In the genomic region with DNA sequence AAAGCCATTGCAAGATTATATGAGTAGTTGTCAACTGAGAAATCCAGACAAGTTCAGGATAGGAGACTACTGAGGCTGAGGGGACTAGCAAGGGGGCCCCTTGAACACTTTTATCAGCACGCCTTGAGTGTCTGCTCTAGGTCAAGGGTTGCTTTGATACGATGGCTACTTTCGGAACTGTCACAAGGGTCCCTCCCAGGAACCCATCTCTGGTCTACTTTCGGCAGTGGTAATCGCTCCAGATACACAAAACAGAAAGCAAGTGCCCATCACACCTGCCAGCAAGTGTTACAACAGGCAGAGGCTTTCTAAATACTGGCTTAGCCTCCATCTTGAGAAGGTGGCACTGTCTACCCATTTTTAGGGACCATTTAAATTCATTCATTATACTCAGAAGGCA, we compare ENCODE assay signal across 16 cellular contexts.
A peak's percentile ranks its signal among the peaks of the same experiment; 100 is the strongest.
DNase-seq lines count a peak whose midpoint lies in the region; ATAC-seq lines count a peak whose summit lies in the region.
"Had no signal": no experiment of that assay in that cellular context is flagged by ENCODE, and none has a peak within 500 bp of the region (broad histone marks: within the 10 kb centered on the region; RNA-seq: fewer than 3 reads in every experiment).

No MANE protein-coding gene starts in this region.

- peaks cover 57% of the 10 kb centered on the region for H3K36me3 Mint-ChIP-seq in activated naive CD4-positive, alpha-beta T cell treated with anti-CD3 and anti-CD28 coated beads, Interleukin-2, amount 10 ng/mL, durations not matched to agents 7 days and 5 days
- peaks cover 28% of the 10 kb centered on the region for H3K36me3 Mint-ChIP-seq in T-cell
- peaks cover 73% of the 10 kb centered on the region for H3K36me3 Mint-ChIP-seq in activated naive CD8-positive, alpha-beta T cell treated with anti-CD3 and anti-CD28 coated beads, Interleukin-2, amount 50 U/mL, for 24 hours (ENCODE audit: low read depth)

- H3K4me1 Mint-ChIP-seq in activated naive CD4-positive, alpha-beta T cell treated with anti-CD3 and anti-CD28 coated beads, Interleukin-2, amount 10 ng/mL, durations not matched to agents 7 days and 5 days = peaks cover 67% of the 10 kb centered on the region
- H3K4me1 Mint-ChIP-seq in T-cell = peaks cover 71 to 77% (median 75%) of the 10 kb centered on the region in 3 donors
- peaks cover 87% of the 10 kb centered on the region for H3K4me1 Mint-ChIP-seq in activated naive CD8-positive, alpha-beta T cell treated with anti-CD3 and anti-CD28 coated beads, Interleukin-2, amount 50 U/mL, for 24 hours
- H3K4me1 Mint-ChIP-seq in stimulated activated naive CD8-positive, alpha-beta T cell treated with anti-CD3 and anti-CD28 coated beads, Interleukin-15, amount 100 ng/mL, for 72 hours = peaks cover 73% of the 10 kb centered on the region

- no peaks in the 10 kb centered on the region for H3K9me3 Mint-ChIP-seq in activated naive CD4-positive, alpha-beta T cell treated with anti-CD3 and anti-CD28 coated beads, Interleukin-2, amount 10 ng/mL, durations not matched to agents 7 days and 5 days
- no peaks in the 10 kb centered on the region for H3K9me3 Mint-ChIP-seq in T-cell
- H3K9me3 Mint-ChIP-seq in activated naive CD8-positive, alpha-beta T cell treated with anti-CD3 and anti-CD28 coated beads, Interleukin-2, amount 50 U/mL, for 24 hours = no peaks in the 10 kb centered on the region
- H3K9me3 Mint-ChIP-seq in stimulated activated naive CD8-positive, alpha-beta T cell treated with anti-CD3 and anti-CD28 coated beads, Interleukin-15, amount 100 ng/mL, for 72 hours = no peaks in the 10 kb centered on the region
- H3K9me3 Mint-ChIP-seq: brain had no signal

- CTCF ChIA-PET in activated naive CD4-positive, alpha-beta T cell treated with anti-CD3 and anti-CD28 coated beads, Interleukin-2, amount 10 ng/mL, durations not matched to agents 7 days and 5 days (lab: Charles Lee) = interaction anchor here (1.0 to 2.5 kb wide), 5 partner anchors 10 to 520 kb away, joined by 3 to 15 read pairs (median 3); no protein-coding TSS in a partner anchor
- CTCF ChIA-PET in T-cell (lab: Charles Lee) = interaction anchor here (0.5 to 1.9 kb wide), 6 partner anchors 14 to 589 kb away, joined by 3 to 24 read pairs (median 4); no protein-coding TSS in a partner anchor

- DNase-seq in activated naive CD4-positive, alpha-beta T cell treated with anti-CD3 and anti-CD28 coated beads, Interleukin-2, amount 10 ng/mL, durations not matched to agents 7 days and 5 days = no peak
- DNase-seq in activated naive CD4-positive, alpha-beta T cell (lab: John Stamatoyannopoulos, UW) = no peak
- DNase-seq in T-cell = no peak
- DNase-seq in activated naive CD8-positive, alpha-beta T cell treated with anti-CD3 and anti-CD28 coated beads, Interleukin-2, amount 50 U/mL, for 24 hours = no peak
- no peak for DNase-seq in stimulated activated naive CD8-positive, alpha-beta T cell treated with anti-CD3 and anti-CD28 coated beads, Interleukin-15, amount 100 ng/mL, for 72 hours
- DNase-seq: DMS53; effector CD8-positive, alpha-beta T cell; hippocampal formation; KBM-7; mucosa of descending colon; NCI-H526; T1000 had no signal

- POLR2A ChIA-PET in T-cell (lab: Charles Lee) = no interaction called here

- ATAC-seq in T-cell (replicated peaks in 1 of 4) (no peak), HG03521 (IDR thresholded peaks at IDR 0.05; ENCODE audit: unreplicated experiment) (no peak), HG03135 (IDR thresholded peaks at IDR 0.05; ENCODE audit: unreplicated experiment) (no peak)
- ATAC-seq in activated naive CD8-positive, alpha-beta T cell treated with anti-CD3 and anti-CD28 coated beads, Interleukin-2, amount 50 U/mL, for 24 hours = no peak
- no peak for ATAC-seq in stimulated activated naive CD8-positive, alpha-beta T cell treated with anti-CD3 and anti-CD28 coated beads, Interleukin-15, amount 100 ng/mL, for 72 hours
- ATAC-seq: HCT116, mucosa of descending colon had no signal

- no peaks in the 10 kb centered on the region for H3K27me3 Mint-ChIP-seq in activated naive CD4-positive, alpha-beta T cell treated with anti-CD3 and anti-CD28 coated beads, Interleukin-2, amount 10 ng/mL, durations not matched to agents 7 days and 5 days
- no peaks in the 10 kb centered on the region for H3K27me3 Mint-ChIP-seq in T-cell
- no peaks in the 10 kb centered on the region for H3K27me3 Mint-ChIP-seq in activated naive CD8-positive, alpha-beta T cell treated with anti-CD3 and anti-CD28 coated beads, Interleukin-2, amount 50 U/mL, for 24 hours
- H3K27me3 Mint-ChIP-seq in stimulated activated naive CD8-positive, alpha-beta T cell treated with anti-CD3 and anti-CD28 coated beads, Interleukin-15, amount 100 ng/mL, for 72 hours = no peaks in the 10 kb centered on the region
- H3K27me3 Mint-ChIP-seq: brain had no signal

- peak overlapping the region; percentile 81 for H3K27ac Mint-ChIP-seq in activated naive CD4-positive, alpha-beta T cell treated with anti-CD3 and anti-CD28 coated beads, Interleukin-2, amount 10 ng/mL, durations not matched to agents 7 days and 5 days
- H3K27ac Mint-ChIP-seq in T-cell = peak overlapping the region; percentile 82 to 92
- peak overlapping the region; percentile 94 for H3K27ac Mint-ChIP-seq in activated naive CD8-positive, alpha-beta T cell treated with anti-CD3 and anti-CD28 coated beads, Interleukin-2, amount 50 U/mL, for 24 hours
- H3K27ac Mint-ChIP-seq in stimulated activated naive CD8-positive, alpha-beta T cell treated with anti-CD3 and anti-CD28 coated beads, Interleukin-15, amount 100 ng/mL, for 72 hours = peak overlapping the region; percentile 73 to 92
- H3K27ac Mint-ChIP-seq: brain had no signal

- H3K4me3 Mint-ChIP-seq in activated naive CD4-positive, alpha-beta T cell treated with anti-CD3 and anti-CD28 coated beads, Interleukin-2, amount 10 ng/mL, durations not matched to agents 7 days and 5 days = no peak overlapping the region
- H3K4me3 Mint-ChIP-seq in T-cell = peak overlapping the region in 1 of 3 donors; percentile 64
- no peak overlapping the region for H3K4me3 Mint-ChIP-seq in activated naive CD8-positive, alpha-beta T cell treated with anti-CD3 and anti-CD28 coated beads, Interleukin-2, amount 50 U/mL, for 24 hours
- H3K4me3 Mint-ChIP-seq in stimulated activated naive CD8-positive, alpha-beta T cell treated with anti-CD3 and anti-CD28 coated beads, Interleukin-15, amount 100 ng/mL, for 72 hours = peak overlapping the region; percentile 19 to 47
- H3K4me3 Mint-ChIP-seq: brain had no signal

Comparison
In these comparisons a context has a peak if more than half of its experiments do, and no peak if none do; other contexts are left out.
1. H3K4me3 Mint-ChIP-seq: peak in stimulated activated naive CD8-positive, alpha-beta T cell treated with anti-CD3 and anti-CD28 coated beads, Interleukin-15, amount 100 ng/mL, for 72 hours (2 of 2); none in activated naive CD4-positive, alpha-beta T cell treated with anti-CD3 and anti-CD28 coated beads, Interleukin-2, amount 10 ng/mL, durations not matched to agents 7 days and 5 days (single experiment) and activated naive CD8-positive, alpha-beta T cell treated with anti-CD3 and anti-CD28 coated beads, Interleukin-2, amount 50 U/mL, for 24 hours (single experiment).
2. Peak in every context shown above with its lines, with median percentiles within 50 percentile points of each other: H3K27ac Mint-ChIP-seq.